8 cellular contexts compared by ENCODE assay signal in genomic region chr20:47502271-47502730, GRCh38. TPM values are rescaled to one million over a fixed set of nuclear protein-coding genes. Genes with fewer than 3 reads are reported as not detected.
DNase-seq lines count a peak whose midpoint lies in the region; ATAC-seq and TF ChIP-seq lines count a peak whose summit lies in the region.

No MANE protein-coding gene starts in this region.

- H3K4me3 Mint-ChIP-seq in Caco-2 (ENCODE audit: unreplicated experiment), result peak overlapping the region; percentile 82
- H3K4me3 Mint-ChIP-seq in activated naive CD4-positive, alpha-beta T cell treated with anti-CD3 and anti-CD28 coated beads, Interleukin-2, amount 50 U/mL, for 24 hours, result peak overlapping the region; percentile 93

- POLR2A ChIA-PET in Caco-2 (lab: Charles Lee), result interaction anchor here (0.6 to 3.5 kb wide), 29 partner anchors 9 to 363 kb away, joined by 3 to 81 read pairs (median 4); partner anchors contain the start of gene ZMYND8
- POLR2A ChIA-PET in IMR-90 (lab: Charles Lee; ENCODE audit: unreplicated experiment), result interaction anchor here (0.5 to 1.3 kb wide), 4 partner anchors 9 to 128 kb away, joined by 3 to 5 read pairs (median 3); no protein-coding TSS in a partner anchor

- peak overlapping the region; percentile 66 for H3K14ac ChIP-seq in IMR-90 (replicated peaks; ENCODE audit: low read depth, low read length)

- H4K5ac ChIP-seq in IMR-90 (ENCODE audit: low read depth, low read length), result no peak overlapping the region

- H2AFZ ChIP-seq in IMR-90 (replicated peaks; ENCODE audit: low read length, poor library complexity), result peak overlapping the region; percentile 95

- 0 out of 2 replicates have a peak overlapping the region, but pooled peaks have one; percentile 8 for H2AK5ac ChIP-seq in IMR-90 (ENCODE audit: low read depth, low read length)

- in situ Hi-C loops in IMR-90 (cut with MboI; ENCODE audit: low sequenced_read_pairs) (no loop called here), GM13976 (cut with MboI; ENCODE audit: low sequenced_read_pairs, unreplicated experiment) (no loop called here)

- TF ChIP-seq CTCF in Caco-2 (IDR thresholded peaks at IDR 0.05; ENCODE audit: insufficient read depth in 1 of 2, low read depth in 1 of 2, low read length in 1 of 2, severe bottlenecking in 1 of 2, unreplicated experiment in 1 of 2) (no peak), IMR-90 (conservative IDR thresholded peaks at IDR 0.05; ENCODE audit: low read depth, low read length) (no peak), GM13976 (IDR thresholded peaks at IDR 0.05; ENCODE audit: borderline replicate concordance, control extremely low read depth, extremely low read depth, insufficient read depth, missing control alignments) (no peak)

- H3K18ac ChIP-seq in IMR-90 (ENCODE audit: low read depth, low read length), result peak overlapping the region; percentile 5

- dilution Hi-C loops in IMR-90 (cut with HindIII; ENCODE audit: low sequenced_read_pairs, unreplicated experiment), result no loop called here

- 0% methylated on average over 3 of the region's 21 CpGs; no CpG with 5 or more reads in 1 of the 2 experiments for WGBS in IMR-90 (ENCODE audit: extremely low coverage in 2 of 2, insufficient read length in 1 of 2), 2 experiments
- under 1% methylated on average over 21 of the region's 21 CpGs for WGBS in right cardiac atrium

- no peaks in the 10 kb centered on the region for H3K9me3 Mint-ChIP-seq in Caco-2 (ENCODE audit: unreplicated experiment)
- H3K9me3 Mint-ChIP-seq in activated naive CD4-positive, alpha-beta T cell treated with anti-CD3 and anti-CD28 coated beads, Interleukin-2, amount 50 U/mL, for 24 hours, result no peaks in the 10 kb centered on the region

- no peak overlapping the region for H2BK15ac ChIP-seq in IMR-90 (ENCODE audit: low read depth, low read length)

- CTCF ChIA-PET in Caco-2 (lab: Charles Lee), result interaction anchor here (0.5 to 3.3 kb wide), 20 partner anchors 9 to 793 kb away, joined by 3 to 27 read pairs (median 5); partner anchors contain the start of gene ZMYND8
- CTCF ChIA-PET in IMR-90 (lab: Yijun Ruan, JAX), result interaction anchor here (0.9 to 1.8 kb wide), 2 partner anchors 10 to 104 kb away, joined by 3 to 6 read pairs; no protein-coding TSS in a partner anchor

- H2BK5ac ChIP-seq in IMR-90 (ENCODE audit: low read depth, low read length, poor library complexity, severe bottlenecking), result peak overlapping the region; percentile 57

- no peak overlapping the region for H2BK20ac ChIP-seq in IMR-90 (ENCODE audit: low read depth, low read length)

- H3K36me3 ChIP-seq in Caco-2 (ENCODE audit: control insufficient read depth, insufficient read depth, low read length) (no peaks in the 10 kb centered on the region), IMR-90 (ENCODE audit: control insufficient read depth, insufficient read depth, low read length) (no peaks in the 10 kb centered on the region)

- peak overlapping the region; percentile 44 for H3K4ac ChIP-seq in IMR-90 (ENCODE audit: low read depth, low read length)

- no peak for TF ChIP-seq POLR2A in IMR-90 (IDR thresholded peaks at IDR 0.05; ENCODE audit: low read depth, low read length)

- H2BK120ac ChIP-seq in IMR-90 (ENCODE audit: low read depth, low read length), result peak overlapping the region; percentile 38; the same call in 1 of the 2 replicates

- H3K9me3 ChIP-seq in Caco-2 (no peaks in the 10 kb centered on the region), IMR-90 (ENCODE audit: control insufficient read depth, insufficient read depth, low read length) (no peaks in the 10 kb centered on the region), right cardiac atrium (ENCODE audit: control insufficient read depth, low read length) (no peaks in the 10 kb centered on the region)

- peak overlapping the region; percentile 93 for H2AK9ac ChIP-seq in IMR-90 (replicated peaks; ENCODE audit: low read depth, low read length, poor library complexity)

- peaks cover 30% of the 10 kb centered on the region; the same call in 1 of the 2 replicates for H4K20me1 ChIP-seq in IMR-90 (ENCODE audit: insufficient read depth, low read length)

- DNase-seq in Caco-2 (peak; percentile 54 to 58), IMR-90 (peak; percentile 8), right cardiac atrium (peak in 1 of 3 donors; percentile 26), sciatic nerve (ENCODE audit: low spot score) (peak; percentile 64), kidney glomerular epithelial cell (lab: John Stamatoyannopoulos, UW) (no peak), glomerular visceral epithelial cell (ENCODE audit: extremely low spot score) (no peak), GM13976 (ENCODE audit: low spot score) (no peak)

- ATAC-seq in IMR-90 (ENCODE audit: low read depth) (peak; percentile 8; the same call in 1 of the 2 replicates), right cardiac atrium (peak; percentile 19 to 45), sciatic nerve (peak; percentile 43)

- H3K36me3 Mint-ChIP-seq in Caco-2 (ENCODE audit: insufficient read depth, unreplicated experiment), result peaks cover 25% of the 10 kb centered on the region
- H3K36me3 Mint-ChIP-seq in activated naive CD4-positive, alpha-beta T cell treated with anti-CD3 and anti-CD28 coated beads, Interleukin-2, amount 50 U/mL, for 24 hours, result peaks cover 3% of the 10 kb centered on the region

- peak overlapping the region; percentile 98 for H3K4me3 ChIP-seq in Caco-2 (ENCODE audit: low read depth, low read length)
- H3K4me3 ChIP-seq in IMR-90 (ENCODE audit: insufficient read depth, low read depth, low read length), result peak overlapping the region; percentile 60
- peak overlapping the region; percentile 96 for H3K4me3 ChIP-seq in right cardiac atrium (ENCODE audit: low read length)

- H3K9me1 ChIP-seq in IMR-90 (ENCODE audit: insufficient read depth, low read length), result peaks cover 3% of the 10 kb centered on the region; the same call in 1 of the 2 replicates

- H3K27me3 ChIP-seq in Caco-2 (replicated peaks; ENCODE audit: control insufficient read depth, insufficient read depth, low read length) (no peaks in the 10 kb centered on the region), IMR-90 (ENCODE audit: control insufficient read depth, insufficient read depth, low read length) (no peaks in the 10 kb centered on the region), right cardiac atrium (ENCODE audit: control insufficient read depth, insufficient read depth) (no peaks in the 10 kb centered on the region)

- TF ChIP-seq RAD21 in IMR-90 (IDR thresholded peaks at IDR 0.05; ENCODE audit: low read length), result no peak

- H3K27ac Mint-ChIP-seq in Caco-2 (ENCODE audit: unreplicated experiment), result peak overlapping the region; percentile 92
- H3K27ac Mint-ChIP-seq in activated naive CD4-positive, alpha-beta T cell treated with anti-CD3 and anti-CD28 coated beads, Interleukin-2, amount 50 U/mL, for 24 hours, result peak overlapping the region; percentile 15

- no peak overlapping the region; the same call in 1 of the 2 replicates for H4K91ac ChIP-seq in IMR-90 (ENCODE audit: insufficient read depth, low read depth, low read length)

- H3K79me1 ChIP-seq in IMR-90 (ENCODE audit: low read depth in 1 of 2, low read length in 2 of 2), result peaks cover 0 to 33% of the 10 kb centered on the region in 2 experiments; a peak in 3 of 4 replicates

- no peaks in the 10 kb centered on the region for H3K27me3 Mint-ChIP-seq in Caco-2 (ENCODE audit: insufficient read depth, unreplicated experiment)
- no peaks in the 10 kb centered on the region for H3K27me3 Mint-ChIP-seq in activated naive CD4-positive, alpha-beta T cell treated with anti-CD3 and anti-CD28 coated beads, Interleukin-2, amount 50 U/mL, for 24 hours

- intact Hi-C loops in Caco-2 (cut with micrococcal nuclease; ENCODE audit: unreplicated experiment) (loop anchor here (5.0 to 10.0 kb wide), 3 partner anchors 120 to 305 kb away; no protein-coding TSS in a partner anchor), IMR-90 (cut with micrococcal nuclease) (loop anchor here (2.0 to 5.0 kb wide), 4 partner anchors 75 to 298 kb away; no protein-coding TSS in a partner anchor), right cardiac atrium (cut with DNase I) (loop anchor here (10.0 kb wide), 4 partner anchors 62 to 122 kb away; no protein-coding TSS in a partner anchor), sciatic nerve (cut with DNase I) (no loop called here)

- peaks cover 32% of the 10 kb centered on the region for H3K4me1 ChIP-seq in Caco-2
- peaks cover 6% of the 10 kb centered on the region for H3K4me1 ChIP-seq in IMR-90 (ENCODE audit: control insufficient read depth, insufficient read depth, low read length)
- peaks cover 3% of the 10 kb centered on the region for H3K4me1 ChIP-seq in right cardiac atrium (ENCODE audit: control insufficient read depth, insufficient read depth, low read length)

- BruUV-seq in Caco-2 (replicated peaks; lab: Mats Ljungman, UMichigan) (no TSS peak), IMR-90 (replicated peaks; lab: Mats Ljungman, UMichigan) (no TSS peak)

- H3K56ac ChIP-seq in IMR-90 (ENCODE audit: extremely low read depth, insufficient read depth, low read length), result peak overlapping the region; percentile 89

- peaks cover 40% of the 10 kb centered on the region for H3K4me1 Mint-ChIP-seq in Caco-2 (ENCODE audit: low read depth, unreplicated experiment)
- H3K4me1 Mint-ChIP-seq in activated naive CD4-positive, alpha-beta T cell treated with anti-CD3 and anti-CD28 coated beads, Interleukin-2, amount 50 U/mL, for 24 hours, result peaks cover 52% of the 10 kb centered on the region

- peak overlapping the region in 1 of 2 experiments; percentile 12; a peak in 2 of 4 replicates for H4K8ac ChIP-seq in IMR-90 (ENCODE audit: low read depth in 2 of 2, low read length in 2 of 2)

- peak overlapping the region; percentile 94 for H3K4me2 ChIP-seq in IMR-90 (ENCODE audit: low read depth, low read length)

- H3K27ac ChIP-seq in IMR-90 (ENCODE audit: insufficient read depth, low read length), result peak overlapping the region; percentile 85
- H3K27ac ChIP-seq in right cardiac atrium (ENCODE audit: low read length), result peak overlapping the region; percentile 91

- H3K23ac ChIP-seq in IMR-90 (ENCODE audit: low read depth, low read length), result peak overlapping the region; percentile 80; the same call in 1 of the 2 replicates

- peak overlapping the region; percentile 75 for H3K9ac ChIP-seq in IMR-90 (ENCODE audit: low read depth, low read length)

TF ChIP-seq in IMR-90, 13 proteins besides CTCF, POLR2A, EP300 and RAD21 (continues in another document):
- TF ChIP-seq SMC3 (IDR thresholded peaks at IDR 0.05; ENCODE audit: low read depth, low read length), result no peak
- TF ChIP-seq FOS (IDR thresholded peaks at IDR 0.05; ENCODE audit: low read depth, low read length), result no peak
- no peak for TF ChIP-seq MAFK (IDR thresholded peaks at IDR 0.05; ENCODE audit: low read depth, low read length)

RNA-seq across cellular contexts. Expression of gene NCOA3, which starts 0.6 kb away (rescaled TPM):
- 96.7 and 97.3 TPM in 2 replicates for total RNA-seq in Caco-2 (2022)
- 27.2 and 29.0 TPM in 2 replicates for total RNA-seq in IMR-90 (2012; rRNA removed)
- polyA plus RNA-seq in IMR-90 (2012; rRNA removed), result 8.1 and 8.8 TPM in 2 replicates
- 2.7 and 2.8 TPM in 2 replicates for polyA plus RNA-seq in IMR-90 (2012; cell fraction: cytosol; rRNA removed)
- 5.1 and 16.2 TPM in 2 replicates for polyA plus RNA-seq in IMR-90 (2012; cell fraction: nucleus; rRNA removed; ENCODE audit: low replicate concordance)
- 10 to 100 TPM; 21.0 to 27.2 (median 22.6) TPM for total RNA-seq in right cardiac atrium
- 6.7 TPM for polyA plus RNA-seq in right cardiac atrium
- total RNA-seq in sciatic nerve, result 49.3 TPM

Comparison
In these comparisons a context has a peak if more than half of its experiments do, and no peak if none do; other contexts are left out.
1. DNase-seq: peak in Caco-2 (2 of 2), IMR-90 (single experiment) and sciatic nerve (single experiment); none in kidney glomerular epithelial cell (single experiment), glomerular visceral epithelial cell (single experiment) and GM13976 (single experiment).
2. Peak in every context shown above with its lines, with median percentiles within 50 percentile points of each other: H3K4me3 ChIP-seq and ATAC-seq.